23 cellular contexts compared by ENCODE assay signal in the genomic region with DNA sequence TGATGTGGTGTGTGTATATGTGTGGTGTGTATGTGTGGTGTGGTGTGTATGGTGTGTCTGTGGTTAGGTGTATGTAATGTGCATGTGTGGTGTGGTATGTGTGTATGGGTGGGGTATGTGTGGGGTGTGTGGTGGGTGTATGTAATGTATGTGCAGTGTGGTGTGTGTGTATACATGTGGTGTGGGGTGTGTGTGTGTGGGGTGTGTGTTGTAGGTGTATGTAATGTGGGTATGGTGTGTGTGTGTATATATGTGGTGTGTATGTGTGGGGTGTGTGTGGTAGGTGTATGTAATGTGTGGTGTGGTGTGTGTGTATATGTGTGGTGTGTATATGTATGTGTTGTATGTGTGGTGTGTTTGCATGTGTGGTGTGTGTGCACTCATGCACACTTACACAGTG.
"Had no signal": no experiment of that assay in that cellular context is flagged by ENCODE, and none has a peak within 500 bp of the region (broad histone marks: within the 10 kb centered on the region; RNA-seq: fewer than 3 reads in every experiment).

No MANE protein-coding gene starts in this region.

- H3K79me2 ChIP-seq: parathyroid adenoma had no signal

- H3K4me3 Mint-ChIP-seq: activated B cell treated with CpG ODN at 0.5 μM for 24 hours; activated CD4-positive, alpha-beta memory T cell treated with anti-CD3 and anti-CD28 coated beads, Interleukin-2, amount 10 ng/mL, durations not matched to agents 7 days and 5 days; immature natural killer cell; stimulated activated effector memory CD8-positive, alpha-beta T cell treated with anti-CD3 and anti-CD28 coated beads, Interleukin-12 subunit alpha, Interleukin-12 subunit beta, amount 100 ng/mL, for 72 hours; T-cell had no signal

- H3K27me3 ChIP-seq: ascending aorta, esophagus muscularis mucosa, gastroesophageal sphincter, heart right ventricle, sigmoid colon had no signal

- DNase-seq: activated B cell treated with CpG ODN at 0.5 μM for 24 hours; activated CD4-positive, alpha-beta memory T cell treated with anti-CD3 and anti-CD28 coated beads, Interleukin-2, amount 10 ng/mL, durations not matched to agents 7 days and 5 days; activated CD4-positive, alpha-beta T cell treated with anti-CD3 and anti-CD28 coated beads for 4 hours; activated CD8-positive, alpha-beta memory T cell treated with anti-CD3 and anti-CD28 coated beads, Interleukin-2, amount 50 U/mL, for 4 hours; activated effector memory CD4-positive, alpha-beta T cell treated with Interleukin-2 at 50 U/mL for 16 hours; activated naive CD4-positive, alpha-beta T cell treated with anti-CD3 and anti-CD28 coated beads, Interleukin-2, amount 50 U/mL, for 16 hours; activated T-cell treated with anti-CD3 and anti-CD28 coated beads, Interleukin-2, amount 50 U/mL, for 48 hours; effector memory CD4-positive, alpha-beta T cell; heart right ventricle; immature natural killer cell; kidney glomerular epithelial cell; left ventricle myocardium inferior; sigmoid colon; stimulated activated CD4-positive, alpha-beta T cell treated with anti-CD3 and anti-CD28 coated beads, Interleukin-4, amount 100 ng/mL, for 24 hours; T-cell; T-helper 9 cell had no signal

- H3K4me1 ChIP-seq: esophagus muscularis mucosa, gastroesophageal sphincter, parathyroid adenoma, sigmoid colon had no signal

- ATAC-seq: gastroesophageal sphincter; stimulated activated effector memory CD8-positive, alpha-beta T cell treated with anti-CD3 and anti-CD28 coated beads, Interleukin-12 subunit alpha, Interleukin-12 subunit beta, amount 100 ng/mL, for 72 hours; T-cell had no signal

- H3K4me1 Mint-ChIP-seq: activated B cell treated with CpG ODN at 0.5 μM for 24 hours had no signal

- H3K36me3 ChIP-seq: ascending aorta, esophagus muscularis mucosa, gastroesophageal sphincter, heart right ventricle, left ventricle myocardium inferior, sigmoid colon, thoracic aorta had no signal

- H3K27ac Mint-ChIP-seq: activated B cell treated with CpG ODN at 0.5 μM for 24 hours; activated CD4-positive, alpha-beta memory T cell treated with anti-CD3 and anti-CD28 coated beads, Interleukin-2, amount 10 ng/mL, durations not matched to agents 7 days and 5 days; stimulated activated effector memory CD8-positive, alpha-beta T cell treated with anti-CD3 and anti-CD28 coated beads, Interleukin-12 subunit alpha, Interleukin-12 subunit beta, amount 100 ng/mL, for 72 hours; T-cell had no signal

- H3K9me3 ChIP-seq: ascending aorta, esophagus muscularis mucosa, gastroesophageal sphincter, heart right ventricle, left ventricle myocardium inferior, sigmoid colon, thoracic aorta had no signal

- FAIRE-seq: endothelial cell of umbilical vein had no signal

- H3K4me3 ChIP-seq: ascending aorta, esophagus muscularis mucosa, gastroesophageal sphincter, heart right ventricle, left ventricle myocardium inferior, sigmoid colon, thoracic aorta had no signal

- H3K9me3 Mint-ChIP-seq: activated B cell treated with CpG ODN at 0.5 μM for 24 hours; activated CD4-positive, alpha-beta memory T cell treated with anti-CD3 and anti-CD28 coated beads, Interleukin-2, amount 10 ng/mL, durations not matched to agents 7 days and 5 days; immature natural killer cell; stimulated activated effector memory CD8-positive, alpha-beta T cell treated with anti-CD3 and anti-CD28 coated beads, Interleukin-12 subunit alpha, Interleukin-12 subunit beta, amount 100 ng/mL, for 72 hours; T-cell had no signal

- H3K27ac ChIP-seq: ascending aorta, esophagus muscularis mucosa, gastroesophageal sphincter, left ventricle myocardium inferior, parathyroid adenoma, sigmoid colon, thoracic aorta had no signal

- H2AFZ ChIP-seq: parathyroid adenoma had no signal

- H3K36me3 Mint-ChIP-seq: immature natural killer cell; stimulated activated effector memory CD8-positive, alpha-beta T cell treated with anti-CD3 and anti-CD28 coated beads, Interleukin-12 subunit alpha, Interleukin-12 subunit beta, amount 100 ng/mL, for 72 hours; T-cell had no signal

- H3K9ac ChIP-seq: parathyroid adenoma had no signal
